25 cellular contexts compared by ENCODE assay signal in genomic region chr16:76800196-76800595, GRCh38.
"Had no signal": no experiment of that assay in that cellular context is flagged by ENCODE, and none has a peak within 500 bp of the region (broad histone marks: within the 10 kb centered on the region; RNA-seq: fewer than 3 reads in every experiment).

No MANE protein-coding gene starts in this region.

- H3K4me1 Mint-ChIP-seq: activated CD4-positive, alpha-beta memory T cell treated with anti-CD3 and anti-CD28 coated beads, Interleukin-2, amount 10 ng/mL, durations not matched to agents 7 days and 5 days; activated T-helper 17 cell treated with anti-CD3 and anti-CD28 coated beads, Interleukin-2, amount 50 U/mL, for 72 hours; brain had no signal

- H3K4me3 Mint-ChIP-seq: activated CD4-positive, alpha-beta memory T cell treated with anti-CD3 and anti-CD28 coated beads, Interleukin-2, amount 10 ng/mL, durations not matched to agents 7 days and 5 days; activated naive CD4-positive, alpha-beta T cell treated with anti-CD3 and anti-CD28 coated beads for 36 hours; activated naive CD8-positive, alpha-beta T cell; activated T-helper 17 cell treated with anti-CD3 and anti-CD28 coated beads, Interleukin-2, amount 50 U/mL, for 72 hours; brain had no signal

- H3K36me3 ChIP-seq: cardiac muscle cell, MG63 had no signal

- ATAC-seq: activated T-helper 17 cell treated with anti-CD3 and anti-CD28 coated beads, Interleukin-2, amount 50 U/mL, for 72 hours; PC-3 had no signal

- H3K4me3 ChIP-seq: cardiac muscle cell, MG63, SK-N-MC had no signal

- H3K9me3 ChIP-seq: MG63 had no signal

- H3K27ac Mint-ChIP-seq: activated CD4-positive, alpha-beta memory T cell treated with anti-CD3 and anti-CD28 coated beads, Interleukin-2, amount 10 ng/mL, durations not matched to agents 7 days and 5 days; activated naive CD4-positive, alpha-beta T cell treated with anti-CD3 and anti-CD28 coated beads for 36 hours; activated naive CD8-positive, alpha-beta T cell; activated T-helper 17 cell treated with anti-CD3 and anti-CD28 coated beads, Interleukin-2, amount 50 U/mL, for 72 hours; brain had no signal

- H3K27me3 ChIP-seq: cardiac muscle cell, MG63 had no signal

- DNase-seq: activated CD4-positive, alpha-beta memory T cell treated with anti-CD3 and anti-CD28 coated beads, Interleukin-2, amount 10 ng/mL, durations not matched to agents 7 days and 5 days; activated CD4-positive, alpha-beta T cell treated with anti-CD3 and anti-CD28 coated beads, Interleukin-2, amount 50 U/mL, for 1 hour; activated CD4-positive, CD25-positive, alpha-beta regulatory T cell; activated gamma-delta T cell; activated naive CD4-positive, alpha-beta T cell treated with anti-CD3 and anti-CD28 coated beads for 36 hours; activated T-cell treated with anti-CD3 and anti-CD28 coated beads for 4 hours; activated T-cell treated with anti-CD3 and anti-CD28 coated beads, Interleukin-2, amount 50 U/mL, for 48 hours; amygdala; MG63; MV-4-11; NCI-H1092 treated with DMSO at 0.1 percent for 48 hours; NCI-H1417 treated with DMSO at 0.1 percent for 48 hours; NCI-H1694 treated with DMSO at 0.1 percent for 48 hours; NCI-H2029 treated with DMSO at 0.1 percent for 48 hours; NCI-H510A treated with DMSO at 0.1 percent for 48 hours; NCI-H69; PC-3; SIG-M5; T-helper 1 cell had no signal

- H3K36me3 Mint-ChIP-seq: activated naive CD8-positive, alpha-beta T cell; brain had no signal

- H3K27me3 Mint-ChIP-seq: activated CD4-positive, alpha-beta memory T cell treated with anti-CD3 and anti-CD28 coated beads, Interleukin-2, amount 10 ng/mL, durations not matched to agents 7 days and 5 days; activated naive CD8-positive, alpha-beta T cell; activated T-helper 17 cell treated with anti-CD3 and anti-CD28 coated beads, Interleukin-2, amount 50 U/mL, for 72 hours; brain had no signal

- H3K27ac ChIP-seq: cardiac muscle cell, SK-N-MC, VCaP had no signal
